In the genomic region with DNA sequence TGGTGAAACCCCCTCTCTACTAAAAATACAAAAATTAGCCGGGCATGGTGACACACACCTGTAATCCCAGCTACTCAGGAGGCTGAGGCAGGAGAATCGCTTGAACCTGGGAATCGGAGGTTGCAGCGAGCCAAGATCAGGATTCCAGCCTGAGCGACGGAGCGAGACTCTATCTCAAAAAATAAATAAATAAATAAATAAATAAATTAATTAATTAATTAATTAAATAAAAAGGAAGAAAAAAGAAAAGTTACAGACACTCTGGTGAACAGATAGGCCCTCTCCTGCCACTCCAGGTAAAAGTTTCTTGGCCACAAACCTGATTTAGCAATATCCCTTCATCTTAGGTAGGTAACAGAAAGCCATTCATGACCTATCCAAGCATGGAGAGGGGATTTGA, we compare ENCODE assay signal across 12 cellular contexts. TPM values are rescaled to one million over a fixed set of nuclear protein-coding genes. Genes with fewer than 3 reads are reported as not detected.
"Had no signal": no experiment of that assay in that cellular context is flagged by ENCODE, and none has a peak within 500 bp of the region (broad histone marks: within the 10 kb centered on the region; RNA-seq: fewer than 3 reads in every experiment).

No MANE protein-coding gene starts in this region.

RNA-seq across cellular contexts. Expression of gene ZNF705A, which starts 26.1 kb away (rescaled TPM):
- total RNA-seq: stomach, subcutaneous adipose tissue, suprapubic skin, temporal lobe, thoracic aorta, tibial nerve, transverse colon, upper lobe of left lung, upper lobe of right lung, ureter, urinary bladder, vagina had no signal
- polyA plus RNA-seq: stomach, urinary bladder had no signal

RNA-seq across cellular contexts. Expression of gene FAM90A1, which starts 44.5 kb away (rescaled TPM):
- total RNA-seq: suprapubic skin, temporal lobe, thoracic aorta, transverse colon, urinary bladder, vagina had no signal
